ENCODE assay signal across 17 cellular contexts in the genomic region with DNA sequence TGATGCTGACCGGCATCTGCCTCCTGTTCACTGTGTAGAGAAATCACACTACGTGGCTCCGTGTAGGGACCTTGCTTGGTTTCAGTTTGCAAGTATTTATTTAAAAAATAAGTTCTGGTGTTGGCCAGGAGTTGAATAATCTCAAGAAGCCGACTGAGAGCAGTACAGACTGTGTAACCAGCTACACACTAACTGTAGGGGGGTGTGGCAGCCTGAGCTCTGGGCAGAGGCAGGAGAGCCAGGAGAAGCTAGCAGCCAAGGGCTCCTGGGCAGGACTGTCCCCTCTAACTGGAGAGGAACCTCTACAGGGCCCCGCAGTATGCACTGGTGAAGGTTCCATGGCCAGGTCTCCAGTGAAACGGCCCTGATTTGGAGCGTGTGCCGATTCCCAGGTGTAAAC.
DNase-seq lines count a peak whose midpoint lies in the region; ATAC-seq, FAIRE-seq and TF ChIP-seq lines count a peak whose summit lies in the region.
"Had no signal": no experiment of that assay in that cellular context is flagged by ENCODE, and none has a peak within 500 bp of the region (broad histone marks: within the 10 kb centered on the region; RNA-seq: fewer than 3 reads in every experiment).

No MANE protein-coding gene starts in this region.

- no peaks in the 10 kb centered on the region for H3K79me1 ChIP-seq in mesenchymal stem cell (replicated peaks; ENCODE audit: low read length, poor library complexity, severe bottlenecking)

- no peak overlapping the region for H2BK120ac ChIP-seq in mesenchymal stem cell (ENCODE audit: low read depth, low read length)

- H3K18ac ChIP-seq in mesenchymal stem cell (ENCODE audit: low read depth in 1 of 2, low read length in 2 of 2), result no peak overlapping the region

- no peak overlapping the region for H3K14ac ChIP-seq in mesenchymal stem cell (ENCODE audit: low read length in 2 of 2)

- no peaks in the 10 kb centered on the region for H3K9me3 ChIP-seq in heart right ventricle
- H3K9me3 ChIP-seq in mesenchymal stem cell (ENCODE audit: control insufficient read depth, low read length), result no peaks in the 10 kb centered on the region
- H3K9me3 ChIP-seq in BE2C, result no peaks in the 10 kb centered on the region; the same call in 1 of the 2 replicates
- H3K9me3 ChIP-seq: A549 had no signal

- peak overlapping the region; percentile 24 for H3K9ac ChIP-seq in mesenchymal stem cell (ENCODE audit: low read length)

- TF ChIP-seq CTCF in heart right ventricle (IDR thresholded peaks at IDR 0.05) (no peak), coronary artery (IDR thresholded peaks at IDR 0.05) (no peak), D721Med (IDR thresholded peaks at IDR 0.05; ENCODE audit: insufficient read depth, missing control alignments) (no peak), BE2C (IDR thresholded peaks at IDR 0.05; ENCODE audit: low read depth, low read length) (no peak)

- H2BK15ac ChIP-seq in mesenchymal stem cell (ENCODE audit: low read depth, poor library complexity, severe bottlenecking), result no peak overlapping the region

- no peak overlapping the region for H2AFZ ChIP-seq in mesenchymal stem cell (ENCODE audit: low read depth, low read length)
- H2AFZ ChIP-seq: PC-9 had no signal

- no peak overlapping the region for H4K91ac ChIP-seq in mesenchymal stem cell (ENCODE audit: low read length)

- H3K27ac ChIP-seq in heart right ventricle, result no peak overlapping the region
- H3K27ac ChIP-seq in coronary artery, result no peak overlapping the region
- H3K27ac ChIP-seq in mesenchymal stem cell (ENCODE audit: low read length, poor library complexity, severe bottlenecking), result no peak overlapping the region
- H3K27ac ChIP-seq: A549, PC-9 had no signal

- no peak overlapping the region for H2BK12ac ChIP-seq in mesenchymal stem cell (ENCODE audit: low read length in 2 of 2)

- H4K8ac ChIP-seq in mesenchymal stem cell (ENCODE audit: low read length), result no peak overlapping the region

- H3K4ac ChIP-seq in mesenchymal stem cell (ENCODE audit: low read depth in 1 of 2, low read length in 2 of 2), result no peak overlapping the region

- H3K36me3 ChIP-seq in heart right ventricle, result no peaks in the 10 kb centered on the region
- no peaks in the 10 kb centered on the region for H3K36me3 ChIP-seq in mesenchymal stem cell (ENCODE audit: control insufficient read depth in 1 of 2, insufficient read depth in 2 of 2, low read depth in 1 of 2, low read length in 2 of 2)
- no peaks in the 10 kb centered on the region for H3K36me3 ChIP-seq in BE2C

- 68 to 74% methylated on average over 8 of the region's 8 CpGs for WGBS in heart right ventricle, 2 donors
- WGBS in mesenchymal stem cell, result 71% methylated on average over 8 of the region's 8 CpGs

- H3K4me2 ChIP-seq in mesenchymal stem cell (ENCODE audit: low read length, poor library complexity, severe bottlenecking), result no peak overlapping the region
- H3K4me2 ChIP-seq: A549, PC-9 had no signal

- H3K4me1 ChIP-seq in heart right ventricle, result peaks cover 8 to 15% (median 13%) of the 10 kb centered on the region in 9 donors
- peaks cover 15% of the 10 kb centered on the region for H3K4me1 ChIP-seq in mesenchymal stem cell (ENCODE audit: control insufficient read depth, insufficient read depth, low read depth, low read length)
- H3K4me1 ChIP-seq in BE2C, result peaks cover 22% of the 10 kb centered on the region
- H3K4me1 ChIP-seq: A549 had no signal

- no peak overlapping the region for H3K4me3 ChIP-seq in heart right ventricle
- H3K4me3 ChIP-seq in coronary artery, result peak overlapping the region; percentile 21
- no peak overlapping the region for H3K4me3 ChIP-seq in mesenchymal stem cell (ENCODE audit: insufficient read depth in 1 of 2, low read depth in 1 of 2, low read length in 2 of 2)
- no peak overlapping the region for H3K4me3 ChIP-seq in BE2C (ENCODE audit: low read depth, low read length)
- H3K4me3 ChIP-seq: A549, PC-9 had no signal

- intact Hi-C loops in left cardiac atrium (cut with DNase I), result no loop called here
- intact Hi-C loops in heart right ventricle (cut with DNase I), result no loop called here

- H3K23ac ChIP-seq in mesenchymal stem cell (ENCODE audit: low read length in 2 of 2), result no peak overlapping the region

- no peaks in the 10 kb centered on the region for H3K27me3 ChIP-seq in heart right ventricle
- peaks cover 42 to 66% of the 10 kb centered on the region in 2 experiments for H3K27me3 ChIP-seq in mesenchymal stem cell (ENCODE audit: control insufficient read depth in 1 of 2, insufficient read depth in 1 of 2, low read length in 2 of 2)
- no peaks in the 10 kb centered on the region for H3K27me3 ChIP-seq in BE2C

- DNase-seq in left cardiac atrium (peak; percentile 8), heart right ventricle (no peak), coronary artery (ENCODE audit: low spot score) (no peak), mesenchymal stem cell (no peak), D721Med (ENCODE audit: insufficient read length, low spot score) (no peak), BE2C (no peak)
- DNase-seq in stimulated activated CD4-positive, alpha-beta T cell treated with anti-CD3 and anti-CD28 coated beads, Interleukin-1b, Interleukin-23, amount 100 ng/mL, for 48 hours, result no peak
- DNase-seq: KG1, NCI-H526, PC-9 had no signal

- no peak for FAIRE-seq in D721Med (lab: Jason Lieb, UNC)
- FAIRE-seq: A549, G401.6, GM12892, GM19239 had no signal

- ATAC-seq in left cardiac atrium (no peak), heart right ventricle (no peak), HG03196 (IDR thresholded peaks at IDR 0.05; ENCODE audit: unreplicated experiment) (no peak)
- ATAC-seq: A549, Right ventricle myocardium inferior, SK-N-SH treated with all-trans-retinoic acid at 6 μM for 48 hours had no signal

- H2AK5ac ChIP-seq in mesenchymal stem cell (ENCODE audit: low read length, severe bottlenecking), result no peak overlapping the region

- H2BK5ac ChIP-seq in mesenchymal stem cell (ENCODE audit: low read depth, low read length, poor library complexity, severe bottlenecking), result no peak overlapping the region
